8 cellular contexts compared by ENCODE assay signal in genomic region chr9:36450110-36450732, GRCh38. TPM values are rescaled to one million over a fixed set of nuclear protein-coding genes. Genes with fewer than 3 reads are reported as not detected.
DNase-seq lines count a peak whose midpoint lies in the region; ATAC-seq and TF ChIP-seq lines count a peak whose summit lies in the region.

No MANE protein-coding gene starts in this region.

- H3K79me1 ChIP-seq in H9 (ENCODE audit: insufficient read depth, low read depth, low read length, poor library complexity, severe bottlenecking) = peaks cover 10% of the 10 kb centered on the region

- DNase-seq in Caki2 (ENCODE audit: low read depth) (peak; percentile 19), H9 (no peak), NCI-H748 treated with DMSO at 0.1 percent for 48 hours (lab: John Stamatoyannopoulos, UW) (peak; percentile 11), lower lobe of right lung (no peak), T-helper 9 cell (no peak)
- DNase-seq in central memory CD4-positive, alpha-beta T cell = peak; percentile 12

- no peaks in the 10 kb centered on the region for H3K23me2 ChIP-seq in H9 (ENCODE audit: insufficient read length, low read depth, low read length, poor library complexity, severe bottlenecking)

- H3K4me1 ChIP-seq in H9 (ENCODE audit: insufficient read depth, low read length) = peaks cover 9% of the 10 kb centered on the region
- H3K4me1 ChIP-seq in lower lobe of right lung = no peaks in the 10 kb centered on the region

- no peak overlapping the region for H2BK5ac ChIP-seq in H9 (ENCODE audit: insufficient read length, low read length)

- TF ChIP-seq CTCF in H9 (conservative IDR thresholded peaks at IDR 0.05) (peak; percentile 85), lower lobe of right lung (IDR thresholded peaks at IDR 0.05) (peak; percentile 67)

- H3K27ac Mint-ChIP-seq in H9 = peak overlapping the region in 2 of 3 experiments; percentile 80 to 88; a peak in 2 of 7 replicates

- H3K36me3 Mint-ChIP-seq in H9 (ENCODE audit: insufficient read depth in 1 of 3, low read depth in 3 of 3) = peaks cover 2 to 9% (median 6%) of the 10 kb centered on the region in 3 experiments; a peak in 5 of 7 replicates

- H3K27me3 ChIP-seq in H9 (ENCODE audit: insufficient read depth, low read length) = no peaks in the 10 kb centered on the region
- H3K27me3 ChIP-seq in lower lobe of right lung (ENCODE audit: low read depth) = no peaks in the 10 kb centered on the region

- H3K56ac ChIP-seq in H9 (ENCODE audit: insufficient read length, low read depth, low read length) = no peak overlapping the region

- no peak overlapping the region for H3K4ac ChIP-seq in H9 (ENCODE audit: low read depth, low read length)

- H4K20me1 ChIP-seq in H9 (ENCODE audit: control insufficient read depth, insufficient read depth, insufficient read length) = no peaks in the 10 kb centered on the region

- H3T11ph ChIP-seq in H9 (ENCODE audit: low read length) = no peak overlapping the region

- no peak overlapping the region for H4K91ac ChIP-seq in H9 (ENCODE audit: insufficient read length, low read depth, low read length)

- no peak overlapping the region for H3K4me2 ChIP-seq in H9 (ENCODE audit: insufficient read depth, insufficient read length, low read length)

- no peak overlapping the region for H3K18ac ChIP-seq in H9 (ENCODE audit: insufficient read length, low read depth, low read length)

- H3K23ac ChIP-seq in H9 (ENCODE audit: insufficient read length, low read depth, low read length) = no peak overlapping the region

- peak in 1 of 2 donors; percentile 31 for ATAC-seq in lower lobe of right lung
- no peak for ATAC-seq in GM21825 (IDR thresholded peaks at IDR 0.05; ENCODE audit: unreplicated experiment)
- ATAC-seq in GM21423 (IDR thresholded peaks at IDR 0.05; ENCODE audit: unreplicated experiment) = no peak

- no peak overlapping the region for H4K8ac ChIP-seq in H9 (replicated peaks; ENCODE audit: insufficient read length, low read depth, low read length)

- H3K27ac ChIP-seq in H9 (ENCODE audit: insufficient read length, low read depth, low read length) (no peak overlapping the region), lower lobe of right lung (no peak overlapping the region)

- no peak overlapping the region for H2BK15ac ChIP-seq in H9 (ENCODE audit: low read depth, low read length)

- peaks cover 22 to 28% of the 10 kb centered on the region in 2 experiments for H3K4me1 Mint-ChIP-seq in H9

- H4K5ac ChIP-seq in H9 (ENCODE audit: insufficient read length, low read depth, low read length) = no peak overlapping the region

- no peaks in the 10 kb centered on the region for H3K36me3 ChIP-seq in lower lobe of right lung

- no peaks in the 10 kb centered on the region for H3K27me3 Mint-ChIP-seq in H9 (ENCODE audit: low read depth)

- no peak overlapping the region for H3K4me3 ChIP-seq in lower lobe of right lung

- H3K4me3 Mint-ChIP-seq in H9 = no peak overlapping the region

- no peak overlapping the region for H2BK120ac ChIP-seq in H9 (ENCODE audit: low read depth, low read length, poor library complexity, severe bottlenecking)

- peaks cover 13% of the 10 kb centered on the region; the same call in 1 of the 2 replicates for H3K79me2 ChIP-seq in H9 (ENCODE audit: insufficient read depth, low read length)

- intact Hi-C loops in lower lobe of right lung (cut with DNase I) = no loop called here

- H3K14ac ChIP-seq in H9 (ENCODE audit: insufficient read depth, low read length) = no peak overlapping the region

- WGBS in H9 (ENCODE audit: extremely low coverage, insufficient read length, low lambda C conversion rate) = no CpG with 5 or more reads among the region's 3 CpGs

- H2BK20ac ChIP-seq in H9 (ENCODE audit: low read depth, low read length, poor library complexity, severe bottlenecking) = no peak overlapping the region

- no peak overlapping the region for H2AK5ac ChIP-seq in H9 (ENCODE audit: insufficient read length, low read length)

- H3K9me3 Mint-ChIP-seq in H9 = no peaks in the 10 kb centered on the region; a peak in 2 of 5 replicates

- no peak overlapping the region for H2BK12ac ChIP-seq in H9 (ENCODE audit: insufficient read length, low read depth, low read length)

- H3K9ac ChIP-seq in H9 (ENCODE audit: extremely low read depth, insufficient read length, low read length) = no peak overlapping the region

- H2AFZ ChIP-seq in H9 (ENCODE audit: low read length) = no peak overlapping the region

- in situ Hi-C loops in Caki2 (cut with HindIII; ENCODE audit: low pct_unique_long_range_greater_than_20kb, low sequenced_read_pairs) = no loop called here

- H3K9me3 ChIP-seq in H9 (ENCODE audit: control insufficient read depth, low read depth, low read length) = no peaks in the 10 kb centered on the region
- H3K9me3 ChIP-seq in lower lobe of right lung = no peaks in the 10 kb centered on the region

RNA-seq across cellular contexts. Expression of gene RNF38, which starts 50.2 kb away (rescaled TPM):
- total RNA-seq in Caki2 (2014; rRNA removed; shearing (Covaris generic); ENCODE audit: low replicate concordance) = 3.2 and 6.9 TPM in 2 replicates
- total RNA-seq in H9 (2021) (58.8 and 60.2 TPM in 2 replicates), lower lobe of right lung (48.9 TPM)

Comparison
In these comparisons a context has a peak if more than half of its experiments do, and no peak if none do; other contexts are left out.
1. DNase-seq: peak in Caki2 (single experiment), NCI-H748 treated with DMSO at 0.1 percent for 48 hours (single experiment) and central memory CD4-positive, alpha-beta T cell (single experiment); none in H9 (single experiment), lower lobe of right lung (single experiment) and T-helper 9 cell (single experiment).